Comparison of ENCODE assay signal across 12 cellular contexts in the genomic region with DNA sequence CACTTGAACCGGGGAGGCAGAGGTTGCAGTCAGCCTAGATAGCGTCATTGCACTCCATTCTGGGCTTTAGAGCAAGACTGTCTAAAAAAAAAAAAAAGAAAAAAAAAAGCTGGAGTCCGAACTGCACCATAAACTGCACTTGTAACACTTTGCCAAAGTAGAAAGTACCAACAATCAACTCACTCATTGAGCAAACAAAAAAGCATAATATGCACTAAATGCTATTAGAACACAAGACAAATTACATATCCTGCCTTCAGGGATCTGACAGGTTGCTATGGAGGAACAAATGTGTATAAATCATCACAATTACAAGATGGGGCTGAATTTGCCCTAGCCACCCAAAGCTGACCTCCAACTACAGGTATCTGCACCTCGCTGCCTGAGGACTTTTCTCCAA. TPM values are rescaled to one million over a fixed set of nuclear protein-coding genes. Genes with fewer than 3 reads are reported as not detected.
DNase-seq lines count a peak whose midpoint lies in the region; ATAC-seq, FAIRE-seq and TF ChIP-seq lines count a peak whose summit lies in the region.
"Had no signal": no experiment of that assay in that cellular context is flagged by ENCODE, and none has a peak within 500 bp of the region (broad histone marks: within the 10 kb centered on the region; RNA-seq: fewer than 3 reads in every experiment).

No MANE protein-coding gene starts in this region.

- WGBS in A549 (ENCODE audit: missing lambda C conversion rate), result 94% methylated on average over 4 of the region's 4 CpGs

- H3K4me2 ChIP-seq in A549, result peak overlapping the region; percentile 61; the same call in 2 of the 3 replicates
- H3K4me2 ChIP-seq: BLaER1 had no signal

- CTCF ChIA-PET in A549 (lab: Yijun Ruan, JAX), result interaction anchor here (0.9 to 1.6 kb wide), 5 partner anchors 13 to 163 kb away, joined by 3 to 6 read pairs (median 4); no protein-coding TSS in a partner anchor

- POLR2A ChIA-PET in A549 (lab: Yijun Ruan, JAX), result no interaction called here

- no peak for ATAC-seq in A549
- ATAC-seq in left colon, result peak; percentile 60
- ATAC-seq in mucosa of descending colon, result peak; percentile 38
- no peak for ATAC-seq in HG03039 (IDR thresholded peaks at IDR 0.05; ENCODE audit: unreplicated experiment)

- TF ChIP-seq EP300 in A549 (IDR thresholded peaks at IDR 0.05), result no peak

- H3K9me3 ChIP-seq in A549, result no peaks in the 10 kb centered on the region
- no peaks in the 10 kb centered on the region for H3K9me3 ChIP-seq in mucosa of descending colon
- H3K9me3 ChIP-seq in HAP-1, result no peaks in the 10 kb centered on the region
- H3K9me3 ChIP-seq: BLaER1 had no signal

- H3K4me1 ChIP-seq in A549, result peaks cover 45% of the 10 kb centered on the region
- H3K4me1 ChIP-seq in mucosa of descending colon (ENCODE audit: low read depth), result peaks cover 19% of the 10 kb centered on the region
- H3K4me1 ChIP-seq in HAP-1, result peaks cover 8% of the 10 kb centered on the region

- H3K36me3 ChIP-seq in mucosa of descending colon (ENCODE audit: low read depth) (no peaks in the 10 kb centered on the region), HAP-1 (replicated peaks) (no peaks in the 10 kb centered on the region)
- H3K36me3 ChIP-seq: BLaER1 had no signal

- in situ Hi-C loops in HAP-1 (cut with MboI; ENCODE audit: low sequenced_read_pairs), result no loop called here

- TF ChIP-seq RAD21 in A549 (conservative IDR thresholded peaks at IDR 0.05 in 1 of 2, IDR thresholded peaks at IDR 0.05 in 1 of 2), result no peak

- no peak overlapping the region for H3K27ac ChIP-seq in A549
- H3K27ac ChIP-seq: 22Rv1, BLaER1 had no signal

- TF ChIP-seq CTCF in A549 (IDR thresholded peaks at IDR 0.05) (no peak), mucosa of descending colon (IDR thresholded peaks at IDR 0.05) (no peak)

- intact Hi-C loops in left colon (cut with DNase I, micrococcal nuclease) (no loop called here), mucosa of descending colon (cut with DNase I, micrococcal nuclease) (no loop called here)

- TF ChIP-seq POLR2A in A549 (IDR thresholded peaks at IDR 0.05; ENCODE audit: low read length), result no peak

- no peak overlapping the region for H3K4me3 ChIP-seq in A549
- no peak overlapping the region for H3K4me3 ChIP-seq in mucosa of descending colon
- H3K4me3 ChIP-seq in HAP-1, result no peak overlapping the region
- H3K4me3 ChIP-seq: BLaER1 had no signal

- no peak for FAIRE-seq in A549 (lab: Jason Lieb, UNC)

- no peaks in the 10 kb centered on the region for H3K27me3 ChIP-seq in HAP-1 (ENCODE audit: low read depth)
- H3K27me3 ChIP-seq: BLaER1 had no signal

- DNase-seq in A549 (ENCODE audit: low read depth in 1 of 2, low spot score in 1 of 2), result no peak
- peak; percentile 25 for DNase-seq in M059J (ENCODE audit: low read depth)
- no peak for DNase-seq in left colon
- no peak for DNase-seq in mucosa of descending colon
- no peak for DNase-seq in kidney glomerular epithelial cell (lab: John Stamatoyannopoulos, UW)
- no peak for DNase-seq in HAP-1 (ENCODE audit: low spot score in 2 of 2)
- DNase-seq in stimulated activated CD4-positive, alpha-beta T cell treated with anti-CD3 and anti-CD28 coated beads, Interleukin-4, amount 100 ng/mL, for 1 hour, result no peak
- DNase-seq: CD4-positive, CD25-positive, alpha-beta regulatory T cell; GF-D8 had no signal

TF ChIP-seq in A549, 52 proteins besides CTCF, POLR2A, EP300 and RAD21:
- TF ChIP-seq REST (IDR thresholded peaks at IDR 0.05) (no peak), RARB (CRISPR knock-in tag; IDR thresholded peaks at IDR 0.05) (no peak), EHMT2 (IDR thresholded peaks at IDR 0.05; ENCODE audit: low read depth) (no peak), FOSL2 (IDR thresholded peaks at IDR 0.05) (no peak), FOSL2 (CRISPR knock-in tag; IDR thresholded peaks at IDR 0.05) (no peak), HDAC2 (IDR thresholded peaks at IDR 0.05) (no peak), ZNF302 (CRISPR knock-in tag; IDR thresholded peaks at IDR 0.05) (no peak), BHLHE40 (IDR thresholded peaks at IDR 0.05; ENCODE audit: low read depth, low read length) (no peak), ESRRA (IDR thresholded peaks at IDR 0.05; ENCODE audit: borderline replicate concordance, low read length) (no peak), ZC3H11A (IDR thresholded peaks at IDR 0.05) (no peak), CBX2 (IDR thresholded peaks at IDR 0.05; ENCODE audit: borderline replicate concordance, low read depth) (no peak)

RNA-seq across cellular contexts. Expression of gene GNAQ, which starts 27.9 kb away (rescaled TPM):
- polyA plus RNA-seq in A549 (2011; rRNA removed), result 53.7 and 60.0 TPM in 2 replicates
- polyA plus RNA-seq in A549 (2012; cell fraction: cytosol; rRNA removed), result 6.8 and 8.2 TPM in 2 replicates
- 3.3 and 5.8 TPM in 2 replicates for polyA plus RNA-seq in A549 (2012; cell fraction: nucleus; rRNA removed)
- polyA plus RNA-seq in A549 (2017; fragmentation: RNase III; extraction: RNeasy Plus Mini Kit Qiagen cat#74134 plus additional on column Dnase treatment), result 17.1 to 18.2 TPM (median 17.9 TPM) in 3 replicates
- polyA minus RNA-seq in A549 (2011; rRNA and poly(A)+ RNA removed), result 45.7 and 46.6 TPM in 2 replicates
- total RNA-seq in M059J (2014; rRNA removed; shearing (Covaris generic)), result 21.4 and 39.2 TPM in 2 replicates
- 10 to 100 TPM; 84.1 to 86.5 TPM for total RNA-seq in left colon
- 100 to 1,000 TPM in 2 of 3 donors, 10 to 100 TPM in 1; 95.9 to 115 (median 104) TPM for total RNA-seq in mucosa of descending colon

Comparison
In these comparisons a context has a peak if more than half of its experiments do, and no peak if none do; other contexts are left out.
1. ATAC-seq: peak in left colon (single experiment) and mucosa of descending colon (single experiment); none in A549 (0 of 2) and HG03039 (single experiment).